ENCODE assay signal across 24 cellular contexts in genomic region chrX:38935561-38935960, GRCh38.
"Had no signal": no experiment of that assay in that cellular context is flagged by ENCODE, and none has a peak within 500 bp of the region (broad histone marks: within the 10 kb centered on the region; RNA-seq: fewer than 3 reads in every experiment).

No MANE protein-coding gene starts in this region.

- ATAC-seq: activated CD8-positive, alpha-beta T cell treated with anti-CD3 and anti-CD28 coated beads, Interleukin-2, amount 10 ng/mL, durations not matched to agents 7 days and 5 days; naive thymus-derived CD8-positive, alpha-beta T cell; right lobe of liver had no signal

- H3K27ac Mint-ChIP-seq: activated CD8-positive, alpha-beta T cell treated with anti-CD3 and anti-CD28 coated beads, Interleukin-2, amount 10 ng/mL, durations not matched to agents 7 days and 5 days; activated naive CD8-positive, alpha-beta T cell; mesothelial cell of epicardium; naive thymus-derived CD8-positive, alpha-beta T cell; neural progenitor cell had no signal

- H3K36me3 ChIP-seq: adrenal gland, ascending aorta, brain microvascular endothelial cell, esophagus muscularis mucosa, left ventricle myocardium inferior, neural progenitor cell, right lobe of liver, stomach, suprapubic skin, transverse colon had no signal

- H3K27ac ChIP-seq: adrenal gland, ascending aorta, brain microvascular endothelial cell, esophagus muscularis mucosa, left ventricle myocardium inferior, neural progenitor cell, right lobe of liver, skin epidermis, stomach, suprapubic skin, transverse colon had no signal

- H3K27me3 ChIP-seq: adrenal gland, ascending aorta, brain microvascular endothelial cell, esophagus muscularis mucosa, neural progenitor cell, stomach, suprapubic skin, transverse colon had no signal

- H3K4me1 Mint-ChIP-seq: mesothelial cell of epicardium; naive thymus-derived CD8-positive, alpha-beta T cell; neural progenitor cell had no signal

- H3K4me3 ChIP-seq: adrenal gland, ascending aorta, esophagus muscularis mucosa, left ventricle myocardium inferior, neural progenitor cell, right lobe of liver, skin epidermis, stomach, suprapubic skin, transverse colon had no signal

- H3K9me3 Mint-ChIP-seq: neural progenitor cell had no signal

- DNase-seq: activated CD4-positive, alpha-beta T cell treated with anti-CD3 and anti-CD28 coated beads for 1 hour; activated CD4-positive, alpha-beta T cell treated with anti-CD3 and anti-CD28 coated beads, Interleukin-2, amount 50 U/mL, for 1 hour; activated CD8-positive, alpha-beta T cell treated with anti-CD3 and anti-CD28 coated beads, Interleukin-2, amount 10 ng/mL, durations not matched to agents 7 days and 5 days; adrenal gland; brain microvascular endothelial cell; central memory CD4-positive, alpha-beta T cell; effector memory CD4-positive, alpha-beta T cell; hippocampal formation; kidney glomerular epithelial cell; left ventricle myocardium inferior; mammary epithelial cell; naive thymus-derived CD8-positive, alpha-beta T cell; posterior cingulate gyrus; right lobe of liver; stimulated activated CD4-positive, alpha-beta T cell treated with anti-CD3 and anti-CD28 coated beads, Interleukin-1b, Interleukin-23, amount 100 ng/mL, for 48 hours; stomach; transverse colon had no signal

- H3K9me3 ChIP-seq: adrenal gland, ascending aorta, esophagus muscularis mucosa, left ventricle myocardium inferior, right lobe of liver, stomach, suprapubic skin, transverse colon had no signal

- H3K27me3 Mint-ChIP-seq: activated naive CD8-positive, alpha-beta T cell; naive thymus-derived CD8-positive, alpha-beta T cell had no signal

- H3K4me3 Mint-ChIP-seq: activated CD8-positive, alpha-beta T cell treated with anti-CD3 and anti-CD28 coated beads, Interleukin-2, amount 10 ng/mL, durations not matched to agents 7 days and 5 days; activated naive CD8-positive, alpha-beta T cell; mesothelial cell of epicardium; naive thymus-derived CD8-positive, alpha-beta T cell; neural progenitor cell had no signal

- H3K36me3 Mint-ChIP-seq: mesothelial cell of epicardium; naive thymus-derived CD8-positive, alpha-beta T cell; neural progenitor cell had no signal

- H3K4me1 ChIP-seq: adrenal gland, ascending aorta, left ventricle myocardium inferior, neural progenitor cell, stomach, transverse colon had no signal
